Comparison of ENCODE assay signal across 10 cellular contexts in the genomic region with DNA sequence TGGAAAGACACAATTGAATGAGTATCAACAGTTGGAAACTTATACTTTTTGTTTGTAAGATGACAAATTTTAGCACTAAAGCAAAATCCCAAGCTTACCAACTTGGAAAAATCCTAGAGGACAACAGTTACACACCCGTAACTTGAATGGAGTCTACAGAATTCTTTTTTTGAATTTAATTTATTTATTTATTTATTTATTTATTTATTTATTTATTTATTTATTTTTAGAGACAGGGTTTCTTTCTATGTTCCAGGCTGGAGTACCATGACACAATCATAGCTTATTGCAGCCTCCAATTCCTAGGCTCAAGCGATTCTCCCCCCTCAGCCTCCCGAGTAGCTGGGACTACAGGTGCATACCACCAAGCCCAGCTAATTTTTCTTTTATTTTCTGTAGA. TPM values are rescaled to one million over a fixed set of nuclear protein-coding genes. Genes with fewer than 3 reads are reported as not detected.
"Had no signal": no experiment of that assay in that cellular context is flagged by ENCODE, and none has a peak within 500 bp of the region (broad histone marks: within the 10 kb centered on the region; RNA-seq: fewer than 3 reads in every experiment).

No MANE protein-coding gene starts in this region.

- H3K27ac Mint-ChIP-seq: IgD-negative memory B cell had no signal

- H3K4me3 Mint-ChIP-seq: IgD-negative memory B cell had no signal

- H3K27me3 Mint-ChIP-seq: IgD-negative memory B cell had no signal

- FAIRE-seq: HepG2, HTR-8/SVneo, K562 had no signal

- H3K4me3 ChIP-seq: K562 had no signal

- H3K4me2 ChIP-seq: KMS-11 had no signal

- H3K27ac ChIP-seq: HL-60, KMS-11 had no signal

- H3K9me3 Mint-ChIP-seq: IgD-negative memory B cell had no signal

- DNase-seq: IMR-90, KBM-7, KG1 had no signal

- H3K4me1 Mint-ChIP-seq: IgD-negative memory B cell had no signal

- H3K9ac ChIP-seq: KMS-11 had no signal

- H3K36me3 Mint-ChIP-seq: IgD-negative memory B cell had no signal

- ATAC-seq: HepG2, K562 had no signal

RNA-seq across cellular contexts. Expression of a gene that starts 26.6 kb away (rescaled TPM):
- total RNA-seq: HepG2, HT-29, IMR-90 had no signal
- polyA plus RNA-seq: HepG2, IgD-negative memory B cell, IMR-90, K562 had no signal
